1 cellular context compared by ENCODE assay signal in the genomic region with DNA sequence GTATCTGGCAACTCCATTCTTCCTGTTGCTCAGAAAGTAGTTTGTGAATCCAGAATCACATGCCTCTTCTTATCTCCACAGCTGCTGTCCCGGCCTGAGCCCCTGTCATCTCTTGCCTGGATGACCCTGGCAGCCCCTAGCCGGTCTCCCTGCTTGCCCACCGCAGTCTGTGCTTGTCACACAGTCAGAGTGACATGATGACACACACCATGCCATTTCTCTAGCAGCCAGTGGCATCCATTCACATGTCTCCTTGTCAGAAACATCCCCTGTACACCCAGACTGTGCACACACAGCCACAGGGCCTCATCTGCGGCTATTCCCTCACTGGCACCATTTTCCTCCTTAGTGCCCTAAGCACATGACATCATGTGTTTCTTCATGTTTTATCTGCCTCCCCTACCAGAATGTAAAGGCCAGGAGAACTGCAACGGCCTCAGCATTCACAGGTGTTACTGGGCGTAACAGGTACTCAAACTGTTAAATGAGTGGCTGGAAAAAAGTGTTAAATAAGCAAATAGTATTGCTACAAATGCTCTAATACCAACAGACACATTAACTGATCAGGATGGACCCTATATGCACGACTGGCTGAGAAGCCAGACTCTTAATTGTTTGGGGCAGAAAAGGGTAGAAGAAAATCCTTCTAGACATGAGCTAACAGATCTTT.
TF ChIP-seq lines count a peak whose summit lies in the region.

No MANE protein-coding gene starts in this region.

TF ChIP-seq in HepG2, 621 proteins besides CTCF, POLR2A, EP300 and RAD21:
- TF ChIP-seq AFF4 (CRISPR knock-in tag; IDR thresholded peaks at IDR 0.05) (no peak), ZNF687 (CRISPR knock-in tag; IDR thresholded peaks at IDR 0.05) (0 out of 2 replicates have a peak, but pooled peaks have one; percentile 29), ZNF678 (CRISPR knock-in tag; IDR thresholded peaks at IDR 0.05) (0 out of 2 replicates have a peak, but pooled peaks have one; percentile 42), MAFK (conservative IDR thresholded peaks at IDR 0.05 in 1 of 2, IDR thresholded peaks at IDR 0.05 in 1 of 2; ENCODE audit: low read length in 2 of 2) (peak in 1 of 2 experiments; percentile 24; a peak in 1 of 4 replicates), SMAD1 (CRISPR knock-in tag; IDR thresholded peaks at IDR 0.05; ENCODE audit: borderline replicate concordance, low read depth) (no peak), ZSCAN20 (CRISPR knock-in tag; IDR thresholded peaks at IDR 0.05; ENCODE audit: borderline replicate concordance) (no peak), CREB1 (IDR thresholded peaks at IDR 0.05) (peak; percentile 43; the same call in 1 of the 2 replicates), CREB1 (CRISPR knock-in tag; IDR thresholded peaks at IDR 0.05) (no peak), ZNF547 (CRISPR knock-in tag; IDR thresholded peaks at IDR 0.05) (peak; percentile 23; the same call in 1 of the 2 replicates)
